In the genomic region with DNA sequence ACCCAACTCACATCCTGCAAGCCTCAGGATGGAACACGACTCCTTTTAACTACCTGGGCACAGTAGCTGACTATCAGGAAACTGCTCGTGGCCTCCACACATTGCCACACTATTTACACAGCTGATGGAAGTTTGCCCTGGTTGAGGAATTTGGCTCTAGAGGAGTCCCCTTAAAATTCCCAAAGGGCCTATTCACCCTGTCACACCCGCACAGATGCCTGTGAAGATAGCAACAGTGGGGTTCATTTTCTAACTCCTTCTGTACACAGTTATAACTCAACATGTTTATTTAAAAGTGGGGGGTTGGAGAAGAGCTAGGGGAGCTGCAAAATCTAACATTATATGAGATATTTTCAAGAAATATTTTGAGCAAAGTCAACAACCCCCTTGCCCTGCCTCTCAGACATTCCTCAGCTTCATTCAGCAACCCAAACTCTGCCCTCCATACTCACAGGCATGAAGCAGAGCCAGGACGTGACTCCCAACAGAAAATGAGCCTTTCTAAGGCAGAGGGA, we compare ENCODE assay signal across 10 cellular contexts. TPM values are rescaled to one million over a fixed set of nuclear protein-coding genes. Genes with fewer than 3 reads are reported as not detected.
A peak's percentile ranks its signal among the peaks of the same experiment; 100 is the strongest.
DNase-seq lines count a peak whose midpoint lies in the region; ATAC-seq, FAIRE-seq and TF ChIP-seq lines count a peak whose summit lies in the region.
"Had no signal": no experiment of that assay in that cellular context is flagged by ENCODE, and none has a peak within 500 bp of the region (broad histone marks: within the 10 kb centered on the region; RNA-seq: fewer than 3 reads in every experiment).

No MANE protein-coding gene starts in this region.

- ATAC-seq in A549 (peak; percentile 86 to 88), IMR-90 (ENCODE audit: low read depth) (peak; percentile 74), HG03378 (IDR thresholded peaks at IDR 0.05; ENCODE audit: unreplicated experiment) (no peak), GM21423 (IDR thresholded peaks at IDR 0.05; ENCODE audit: unreplicated experiment) (no peak)
- ATAC-seq: stimulated activated memory B cell treated with anti-CD40 and anti-IgM and Interleukin-4, amounts not matched to agents 10 μg/mL and 1 μg/mL and 100 μg/mL, for 72 hours had no signal

- TF ChIP-seq CTCF in A549 (IDR thresholded peaks at IDR 0.05): no peak
- no peak for TF ChIP-seq CTCF in IMR-90 (conservative IDR thresholded peaks at IDR 0.05; ENCODE audit: low read depth, low read length)

- H4K20me1 ChIP-seq in IMR-90 (ENCODE audit: insufficient read depth, low read length): peaks cover 65% of the 10 kb centered on the region

- TF ChIP-seq POLR2A in A549 (IDR thresholded peaks at IDR 0.05; ENCODE audit: low read length) (no peak), IMR-90 (IDR thresholded peaks at IDR 0.05; ENCODE audit: low read depth, low read length) (no peak), GM12892 (IDR thresholded peaks at IDR 0.05; ENCODE audit: low read depth, low read length) (no peak)

- POLR2A ChIA-PET in A549 (lab: Yijun Ruan, JAX) (interaction anchor here (0.6 to 1.5 kb wide), 3 partner anchors 32 to 80 kb away, joined by 3 to 6 read pairs (median 3); a partner anchor contains a TSS), IMR-90 (lab: Charles Lee; ENCODE audit: unreplicated experiment) (interaction anchor here (0.9 kb wide), 1 partner anchor 39 kb away, joined by 3 read pairs; no protein-coding TSS in a partner anchor)

- peak overlapping the region; percentile 34 to 74; a peak in 4 of 6 replicates for H3K27ac ChIP-seq in A549
- H3K27ac ChIP-seq in IMR-90 (ENCODE audit: insufficient read depth, low read length): peak overlapping the region; percentile 12; the same call in 1 of the 2 replicates
- peak overlapping the region; percentile 84 for H3K27ac ChIP-seq in mesodermal cell (ENCODE audit: low read depth, low read length, severe bottlenecking)

- H3K79me1 ChIP-seq in IMR-90 (ENCODE audit: low read depth in 1 of 2, low read length in 2 of 2): peaks cover 18 to 72% of the 10 kb centered on the region in 2 experiments

- H2AK5ac ChIP-seq in IMR-90 (ENCODE audit: low read depth, low read length): peak overlapping the region; percentile 3; the same call in 1 of the 2 replicates

- dilution Hi-C loops in IMR-90 (cut with HindIII; ENCODE audit: low sequenced_read_pairs, unreplicated experiment): no loop called here

- 0 out of 2 replicates have a peak overlapping the region, but pooled peaks have one; percentile 20 for H4K91ac ChIP-seq in IMR-90 (ENCODE audit: insufficient read depth, low read depth, low read length)

- H2AFZ ChIP-seq in IMR-90 (replicated peaks; ENCODE audit: low read length, poor library complexity): no peak overlapping the region

- H3K36me3 ChIP-seq in IMR-90 (ENCODE audit: control insufficient read depth, insufficient read depth, low read length): peaks cover 1% of the 10 kb centered on the region; the same call in 1 of the 2 replicates
- H3K36me3 ChIP-seq in mesodermal cell (ENCODE audit: control insufficient read depth, insufficient read depth, low read length): peaks cover 26% of the 10 kb centered on the region

- DNase-seq in A549 (ENCODE audit: low read depth in 1 of 2, low spot score in 1 of 2) (peak in 1 of 2 experiments; percentile 54), IMR-90 (peak; percentile 66), dedifferentiated amniotic fluid mesenchymal stem cell (ENCODE audit: extremely low spot score) (peak; percentile 49), GM12892 (ENCODE audit: insufficient read length) (no peak), NCI-H2029 treated with DMSO at 0.1 percent for 48 hours (lab: John Stamatoyannopoulos, UW) (no peak)
- DNase-seq: retina had no signal

- H3K4me2 ChIP-seq in A549 (peak overlapping the region; percentile 54), IMR-90 (ENCODE audit: low read depth, low read length) (peak overlapping the region; percentile 26)

- H3K4me1 ChIP-seq in A549 (peaks cover 24% of the 10 kb centered on the region), IMR-90 (ENCODE audit: control insufficient read depth, insufficient read depth, low read length) (peaks cover 17% of the 10 kb centered on the region), mesodermal cell (ENCODE audit: control insufficient read depth, insufficient read depth, low read length, poor library complexity, severe bottlenecking) (peaks cover 31% of the 10 kb centered on the region)

- H3K23ac ChIP-seq in IMR-90 (ENCODE audit: low read depth, low read length): peak overlapping the region; percentile 69; the same call in 1 of the 2 replicates

- 0 out of 2 replicates have a peak overlapping the region, but pooled peaks have one; percentile 32 for H2BK120ac ChIP-seq in IMR-90 (ENCODE audit: low read depth, low read length)

- no peak overlapping the region for H3K56ac ChIP-seq in IMR-90 (ENCODE audit: extremely low read depth, insufficient read depth, low read length)

- H4K5ac ChIP-seq in IMR-90 (ENCODE audit: low read depth, low read length): no peak overlapping the region

- WGBS in A549 (ENCODE audit: missing lambda C conversion rate): 10% methylated on average over 3 of the region's 4 CpGs
- WGBS in IMR-90 (ENCODE audit: extremely low coverage in 2 of 2, insufficient read length in 1 of 2), 2 experiments: no CpG with 5 or more reads among the region's 4 CpGs
- 0 to 70% methylated on average over 1 to 2 of the region's 4 CpGs for WGBS in mesodermal cell (ENCODE audit: insufficient coverage in 2 of 2), 2 experiments

- CTCF ChIA-PET in A549 (lab: Yijun Ruan, JAX): no interaction called here
- CTCF ChIA-PET in IMR-90 (lab: Yijun Ruan, JAX): no interaction called here

- TF ChIP-seq RAD21 in A549 (conservative IDR thresholded peaks at IDR 0.05 in 1 of 2, IDR thresholded peaks at IDR 0.05 in 1 of 2): no peak
- TF ChIP-seq RAD21 in IMR-90 (IDR thresholded peaks at IDR 0.05; ENCODE audit: low read length): no peak

- FAIRE-seq in A549 (lab: Jason Lieb, UNC) (no peak), GM12892 (lab: Jason Lieb, UNC) (no peak)

- H2BK15ac ChIP-seq in IMR-90 (ENCODE audit: low read depth, low read length): no peak overlapping the region

- H3K18ac ChIP-seq in IMR-90 (ENCODE audit: low read depth, low read length): peak overlapping the region; percentile 0; the same call in 1 of the 2 replicates

- in situ Hi-C loops in IMR-90 (cut with MboI; ENCODE audit: low sequenced_read_pairs): no loop called here

- H2AK9ac ChIP-seq in IMR-90 (replicated peaks; ENCODE audit: low read depth, low read length, poor library complexity): no peak overlapping the region

- H3K14ac ChIP-seq in IMR-90 (replicated peaks; ENCODE audit: low read depth, low read length): peak overlapping the region; percentile 39

- peak overlapping the region; percentile 40 for H3K4ac ChIP-seq in IMR-90 (ENCODE audit: low read depth, low read length)

- no peak overlapping the region for H2BK20ac ChIP-seq in IMR-90 (ENCODE audit: low read depth, low read length)

- H3K4me3 ChIP-seq in A549: no peak overlapping the region
- no peak overlapping the region for H3K4me3 ChIP-seq in IMR-90 (ENCODE audit: insufficient read depth, low read depth, low read length)
- H3K4me3 ChIP-seq in mesodermal cell (ENCODE audit: extremely low read depth, insufficient read depth, low read length, poor library complexity, severe bottlenecking): no peak overlapping the region

- no peaks in the 10 kb centered on the region for H3K27me3 ChIP-seq in IMR-90 (ENCODE audit: control insufficient read depth, insufficient read depth, low read length)

- peak overlapping the region; percentile 14 for H2BK5ac ChIP-seq in IMR-90 (ENCODE audit: low read depth, low read length, poor library complexity, severe bottlenecking)

- no peak overlapping the region for H3K9ac ChIP-seq in IMR-90 (ENCODE audit: low read depth, low read length)

- BruUV-seq in IMR-90 (replicated peaks; lab: Mats Ljungman, UMichigan): no TSS peak

- no peaks in the 10 kb centered on the region for H3K9me3 ChIP-seq in A549
- H3K9me3 ChIP-seq in IMR-90 (ENCODE audit: control insufficient read depth, insufficient read depth, low read length): no peaks in the 10 kb centered on the region
- no peaks in the 10 kb centered on the region for H3K9me3 ChIP-seq in mesodermal cell (ENCODE audit: control insufficient read depth, low read length)

- peak; percentile 22 to 41; a peak in 2 of 5 replicates for TF ChIP-seq EP300 in A549 (IDR thresholded peaks at IDR 0.05)

- peak overlapping the region in 1 of 2 experiments; percentile 18; a peak in 1 of 4 replicates for H4K8ac ChIP-seq in IMR-90 (ENCODE audit: low read depth in 2 of 2, low read length in 2 of 2)

- peaks cover 23% of the 10 kb centered on the region for H3K9me1 ChIP-seq in IMR-90 (ENCODE audit: insufficient read depth, low read length)

- intact Hi-C loops in IMR-90 (cut with micrococcal nuclease): no loop called here

TF ChIP-seq in A549, 52 proteins besides CTCF, POLR2A, EP300 and RAD21 (continues in another document):
- TF ChIP-seq, protein P1, sequence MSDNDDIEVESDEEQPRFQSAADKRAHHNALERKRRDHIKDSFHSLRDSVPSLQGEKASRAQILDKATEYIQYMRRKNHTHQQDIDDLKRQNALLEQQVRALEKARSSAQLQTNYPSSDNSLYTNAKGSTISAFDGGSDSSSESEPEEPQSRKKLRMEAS (IDR thresholded peaks at IDR 0.05): no peak
- TF ChIP-seq GATA3 (IDR thresholded peaks at IDR 0.05; ENCODE audit: borderline replicate concordance): peak; percentile 82
- TF ChIP-seq JUN (IDR thresholded peaks at IDR 0.05): peak in 1 of 2 experiments; percentile 57; a peak in 2 of 5 replicates

TF ChIP-seq in IMR-90, 13 proteins besides CTCF, POLR2A, EP300 and RAD21 (continues in another document):
- TF ChIP-seq, protein P2, sequence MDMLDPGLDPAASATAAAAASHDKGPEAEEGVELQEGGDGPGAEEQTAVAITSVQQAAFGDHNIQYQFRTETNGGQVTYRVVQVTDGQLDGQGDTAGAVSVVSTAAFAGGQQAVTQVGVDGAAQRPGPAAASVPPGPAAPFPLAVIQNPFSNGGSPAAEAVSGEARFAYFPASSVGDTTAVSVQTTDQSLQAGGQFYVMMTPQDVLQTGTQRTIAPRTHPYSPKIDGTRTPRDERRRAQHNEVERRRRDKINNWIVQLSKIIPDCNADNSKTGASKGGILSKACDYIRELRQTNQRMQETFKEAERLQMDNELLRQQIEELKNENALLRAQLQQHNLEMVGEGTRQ (IDR thresholded peaks at IDR 0.05; ENCODE audit: low read depth, low read length): no peak

RNA-seq across cellular contexts. Expression of a gene that starts 35.8 kb away (rescaled TPM):
- polyA plus RNA-seq in A549 (2011; rRNA removed): 46.5 and 57.2 TPM in 2 replicates
- 82.1 and 97.6 TPM in 2 replicates for polyA plus RNA-seq in A549 (2012; cell fraction: cytosol; rRNA removed)
- 197 and 256 TPM in 2 replicates for polyA plus RNA-seq in A549 (2012; cell fraction: nucleus; rRNA removed)
- polyA plus RNA-seq in A549 (2017; fragmentation: RNase III; extraction: RNeasy Plus Mini Kit Qiagen cat#74134 plus additional on column Dnase treatment): 58.1 to 90.6 TPM (median 62.5 TPM) in 3 replicates
- polyA minus RNA-seq in A549 (2011; rRNA and poly(A)+ RNA removed): 31.6 and 37.0 TPM in 2 replicates
- total RNA-seq in IMR-90 (2012; rRNA removed): 76.9 and 90.3 TPM in 2 replicates
- polyA plus RNA-seq in IMR-90 (2012; rRNA removed): 819 and 905 TPM in 2 replicates
- polyA plus RNA-seq in IMR-90 (2012; cell fraction: cytosol; rRNA removed): 700 and 814 TPM in 2 replicates
- 1,179 and 1,372 TPM in 2 replicates for polyA plus RNA-seq in IMR-90 (2012; cell fraction: nucleus; rRNA removed; ENCODE audit: low replicate concordance)
- polyA plus RNA-seq in mesodermal cell (2013, experiment 1 of 2): 311 TPM
- polyA plus RNA-seq in mesodermal cell (2013, experiment 2 of 2): 252 TPM
- 0.11 TPM for polyA plus RNA-seq in GM12892 (2012; ENCODE audit: missing spikeins)

Comparison
In these comparisons a context has a peak if more than half of its experiments do, and no peak if none do; other contexts are left out.
1. ATAC-seq: peak in A549 (2 of 2) and IMR-90 (single experiment); none in HG03378 (single experiment) and GM21423 (single experiment).
2. DNase-seq: peak in IMR-90 (single experiment) and dedifferentiated amniotic fluid mesenchymal stem cell (single experiment); none in GM12892 (single experiment) and NCI-H2029 treated with DMSO at 0.1 percent for 48 hours (single experiment).
3. H3K27ac ChIP-seq: peak in every context shown above with its lines; median percentile 84 in mesodermal cell; 54 in A549; 12 in IMR-90.